ENCODE assay signal across 1 cellular context in the genomic region with DNA sequence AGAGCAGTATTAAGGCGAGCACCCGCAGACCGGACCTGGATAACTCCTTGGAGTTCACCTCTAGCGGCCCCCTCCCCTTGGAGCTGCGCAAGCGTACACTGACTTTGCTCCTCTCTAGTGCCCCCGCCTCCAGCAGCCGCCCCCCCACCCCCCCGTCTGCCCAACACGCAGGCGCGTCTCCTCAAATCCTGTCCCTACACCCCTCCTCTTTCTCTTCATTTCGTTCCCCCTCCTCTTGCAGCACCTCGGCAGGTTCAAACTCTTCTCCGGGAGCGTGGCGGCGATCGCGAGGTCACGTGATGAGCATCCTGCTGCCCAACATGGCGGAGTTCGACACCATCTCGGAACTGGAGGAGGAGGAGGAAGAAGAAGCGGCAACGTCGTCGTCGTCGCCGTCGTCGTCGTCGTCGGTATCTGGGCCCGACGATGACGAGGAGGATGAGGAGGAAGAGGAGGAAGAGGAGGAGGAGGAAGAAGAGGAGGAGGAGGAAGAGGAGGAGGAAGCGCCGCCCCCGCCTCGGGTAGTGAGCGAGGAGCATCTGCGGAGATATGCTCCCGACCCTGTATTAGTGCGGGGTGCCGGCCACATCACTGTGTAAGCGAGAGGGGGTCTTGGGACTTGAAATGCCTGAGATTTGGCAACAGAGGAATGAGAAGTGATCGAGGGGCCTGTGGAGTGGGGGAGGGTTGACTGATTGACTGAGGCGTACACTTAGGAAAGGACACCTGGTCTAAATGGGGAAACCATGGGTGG.
TF ChIP-seq lines count a peak whose summit lies in the region.

Gene CHIC1 (plus strand): TSS at position 212 of the 754 bp plus-strand sequence. CDS start 88 bp downstream, at position 300.

TF ChIP-seq in HEK293, 187 proteins besides CTCF, POLR2A, EP300 and RAD21 (continued from another document and continues in another):
- 0 out of 2 replicates have a peak, but pooled peaks have one; percentile 37 for TF ChIP-seq ZFP69B (tag by site-specific recombination; IDR thresholded peaks at IDR 0.05)
- TF ChIP-seq SCRT1 (tag by site-specific recombination; IDR thresholded peaks at IDR 0.05; ENCODE audit: borderline replicate concordance): no peak
- no peak for TF ChIP-seq ZNF473 (tag by site-specific recombination; IDR thresholded peaks at IDR 0.05)
- peak; percentile 53; the same call in 1 of the 2 replicates for TF ChIP-seq ZNF843 (tag by site-specific recombination; IDR thresholded peaks at IDR 0.05)
- TF ChIP-seq YY2 (tag by site-specific recombination; IDR thresholded peaks at IDR 0.05): peak; percentile 90
- TF ChIP-seq, protein P1, sequence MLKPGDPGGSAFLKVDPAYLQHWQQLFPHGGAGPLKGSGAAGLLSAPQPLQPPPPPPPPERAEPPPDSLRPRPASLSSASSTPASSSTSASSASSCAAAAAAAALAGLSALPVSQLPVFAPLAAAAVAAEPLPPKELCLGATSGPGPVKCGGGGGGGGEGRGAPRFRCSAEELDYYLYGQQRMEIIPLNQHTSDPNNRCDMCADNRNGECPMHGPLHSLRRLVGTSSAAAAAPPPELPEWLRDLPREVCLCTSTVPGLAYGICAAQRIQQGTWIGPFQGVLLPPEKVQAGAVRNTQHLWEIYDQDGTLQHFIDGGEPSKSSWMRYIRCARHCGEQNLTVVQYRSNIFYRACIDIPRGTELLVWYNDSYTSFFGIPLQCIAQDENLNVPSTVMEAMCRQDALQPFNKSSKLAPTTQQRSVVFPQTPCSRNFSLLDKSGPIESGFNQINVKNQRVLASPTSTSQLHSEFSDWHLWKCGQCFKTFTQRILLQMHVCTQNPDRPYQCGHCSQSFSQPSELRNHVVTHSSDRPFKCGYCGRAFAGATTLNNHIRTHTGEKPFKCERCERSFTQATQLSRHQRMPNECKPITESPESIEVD (tag by site-specific recombination; IDR thresholded peaks at IDR 0.05): no peak
- TF ChIP-seq, protein P2, sequence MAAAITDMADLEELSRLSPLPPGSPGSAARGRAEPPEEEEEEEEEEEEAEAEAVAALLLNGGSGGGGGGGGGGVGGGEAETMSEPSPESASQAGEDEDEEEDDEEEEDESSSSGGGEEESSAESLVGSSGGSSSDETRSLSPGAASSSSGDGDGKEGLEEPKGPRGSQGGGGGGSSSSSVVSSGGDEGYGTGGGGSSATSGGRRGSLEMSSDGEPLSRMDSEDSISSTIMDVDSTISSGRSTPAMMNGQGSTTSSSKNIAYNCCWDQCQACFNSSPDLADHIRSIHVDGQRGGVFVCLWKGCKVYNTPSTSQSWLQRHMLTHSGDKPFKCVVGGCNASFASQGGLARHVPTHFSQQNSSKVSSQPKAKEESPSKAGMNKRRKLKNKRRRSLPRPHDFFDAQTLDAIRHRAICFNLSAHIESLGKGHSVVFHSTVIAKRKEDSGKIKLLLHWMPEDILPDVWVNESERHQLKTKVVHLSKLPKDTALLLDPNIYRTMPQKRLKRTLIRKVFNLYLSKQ (tag by site-specific recombination; IDR thresholded peaks at IDR 0.05; ENCODE audit: borderline replicate concordance): no peak
- no peak for TF ChIP-seq KLF1 (tag by site-specific recombination; IDR thresholded peaks at IDR 0.05)
- no peak for TF ChIP-seq TSHZ1 (tag by site-specific recombination; IDR thresholded peaks at IDR 0.05; ENCODE audit: borderline replicate concordance)
- TF ChIP-seq FEZF1 (tag by site-specific recombination; IDR thresholded peaks at IDR 0.05): no peak
- no peak for TF ChIP-seq REST (tag by site-specific recombination; IDR thresholded peaks at IDR 0.05)
- no peak for TF ChIP-seq GLIS1 (tag by site-specific recombination; IDR thresholded peaks at IDR 0.05)
- no peak for TF ChIP-seq REPIN1 (tag by site-specific recombination; IDR thresholded peaks at IDR 0.05; ENCODE audit: low read depth)
- no peak for TF ChIP-seq ZNF664 (tag by site-specific recombination; IDR thresholded peaks at IDR 0.05)
- TF ChIP-seq ZNF701 (tag by site-specific recombination; IDR thresholded peaks at IDR 0.05): peak; percentile 61; the same call in 1 of the 2 replicates
- TF ChIP-seq MZF1 (tag by site-specific recombination; IDR thresholded peaks at IDR 0.05; ENCODE audit: borderline replicate concordance): no peak
- TF ChIP-seq ZNF335 (tag by site-specific recombination; conservative IDR thresholded peaks at IDR 0.05): peak; percentile 77
- TF ChIP-seq, protein P3, sequence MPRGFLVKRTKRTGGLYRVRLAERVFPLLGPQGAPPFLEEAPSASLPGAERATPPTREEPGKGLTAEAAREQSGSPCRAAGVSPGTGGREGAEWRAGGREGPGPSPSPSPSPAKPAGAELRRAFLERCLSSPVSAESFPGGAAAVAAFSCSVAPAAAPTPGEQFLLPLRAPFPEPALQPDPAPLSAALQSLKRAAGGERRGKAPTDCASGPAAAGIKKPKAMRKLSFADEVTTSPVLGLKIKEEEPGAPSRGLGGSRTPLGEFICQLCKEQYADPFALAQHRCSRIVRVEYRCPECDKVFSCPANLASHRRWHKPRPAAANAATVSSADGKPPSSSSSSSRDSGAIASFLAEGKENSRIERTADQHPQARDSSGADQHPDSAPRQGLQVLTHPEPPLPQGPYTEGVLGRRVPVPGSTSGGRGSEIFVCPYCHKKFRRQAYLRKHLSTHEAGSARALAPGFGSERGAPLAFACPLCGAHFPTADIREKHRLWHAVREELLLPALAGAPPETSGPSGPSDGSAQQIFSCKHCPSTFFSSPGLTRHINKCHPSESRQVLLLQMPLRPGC (tag by site-specific recombination; IDR thresholded peaks at IDR 0.05): peak; percentile 53; the same call in 1 of the 2 replicates
- no peak for TF ChIP-seq ZNF747 (tag by site-specific recombination; IDR thresholded peaks at IDR 0.05)
- TF ChIP-seq HOXC10 (CRISPR knock-in tag; IDR thresholded peaks at IDR 0.05): no peak
- 0 out of 2 replicates have a peak, but pooled peaks have one; percentile 7 for TF ChIP-seq ZSCAN4 (tag by site-specific recombination; IDR thresholded peaks at IDR 0.05)
- peak; percentile 28; the same call in 1 of the 2 replicates for TF ChIP-seq ZBTB11 (tag by site-specific recombination; conservative IDR thresholded peaks at IDR 0.05; ENCODE audit: low read depth)
- TF ChIP-seq GFI1B (tag by site-specific recombination; IDR thresholded peaks at IDR 0.05): no peak
- TF ChIP-seq ZSCAN23 (tag by site-specific recombination; IDR thresholded peaks at IDR 0.05): no peak
- no peak for TF ChIP-seq ZNF37A (tag by site-specific recombination; IDR thresholded peaks at IDR 0.05)
- TF ChIP-seq SP7 (tag by site-specific recombination; IDR thresholded peaks at IDR 0.05): peak; percentile 63; the same call in 1 of the 2 replicates
- TF ChIP-seq ZNF214 (tag by site-specific recombination; IDR thresholded peaks at IDR 0.05; ENCODE audit: borderline replicate concordance): no peak
- no peak for TF ChIP-seq ZNF266 (tag by site-specific recombination; IDR thresholded peaks at IDR 0.05; ENCODE audit: low read depth)
- TF ChIP-seq ZNF24 (tag by site-specific recombination; IDR thresholded peaks at IDR 0.05): peak; percentile 85; the same call in 1 of the 2 replicates
- no peak for TF ChIP-seq ZNF211 (tag by site-specific recombination; IDR thresholded peaks at IDR 0.05; ENCODE audit: low read depth)
- no peak for TF ChIP-seq HOXA7 (CRISPR knock-in tag; IDR thresholded peaks at IDR 0.05; ENCODE audit: borderline replicate concordance)
- peak; percentile 35; the same call in 1 of the 2 replicates for TF ChIP-seq ZNF610 (tag by site-specific recombination; IDR thresholded peaks at IDR 0.05; ENCODE audit: borderline replicate concordance)
- TF ChIP-seq, protein P4, sequence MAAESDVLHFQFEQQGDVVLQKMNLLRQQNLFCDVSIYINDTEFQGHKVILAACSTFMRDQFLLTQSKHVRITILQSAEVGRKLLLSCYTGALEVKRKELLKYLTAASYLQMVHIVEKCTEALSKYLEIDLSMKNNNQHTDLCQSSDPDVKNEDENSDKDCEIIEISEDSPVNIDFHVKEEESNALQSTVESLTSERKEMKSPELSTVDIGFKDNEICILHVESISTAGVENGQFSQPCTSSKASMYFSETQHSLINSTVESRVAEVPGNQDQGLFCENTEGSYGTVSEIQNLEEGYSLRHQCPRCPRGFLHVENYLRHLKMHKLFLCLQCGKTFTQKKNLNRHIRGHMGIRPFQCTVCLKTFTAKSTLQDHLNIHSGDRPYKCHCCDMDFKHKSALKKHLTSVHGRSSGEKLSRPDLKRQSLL (tag by site-specific recombination; IDR thresholded peaks at IDR 0.05): no peak; the same call in 1 of the 2 replicates
- 0 out of 2 replicates have a peak, but pooled peaks have one; percentile 74 for TF ChIP-seq ZNF324 (tag by site-specific recombination; IDR thresholded peaks at IDR 0.05)
- TF ChIP-seq ZNF791 (tag by site-specific recombination; IDR thresholded peaks at IDR 0.05): no peak
- TF ChIP-seq ZNF510 (tag by site-specific recombination; IDR thresholded peaks at IDR 0.05; ENCODE audit: insufficient replicate concordance): no peak
- no peak for TF ChIP-seq ZBTB1 (tag by site-specific recombination; IDR thresholded peaks at IDR 0.05)
- TF ChIP-seq ZSCAN30 (tag by site-specific recombination; IDR thresholded peaks at IDR 0.05): no peak
